ENCODE assay signal across 9 cellular contexts in genomic region chr2:219736196-219736595, GRCh38.
DNase-seq lines count a peak whose midpoint lies in the region; ATAC-seq, FAIRE-seq and TF ChIP-seq lines count a peak whose summit lies in the region.
"Had no signal": no experiment of that assay in that cellular context is flagged by ENCODE, and none has a peak within 500 bp of the region (broad histone marks: within the 10 kb centered on the region; RNA-seq: fewer than 3 reads in every experiment).

No MANE protein-coding gene starts in this region.

- CTCF ChIA-PET in activated naive CD4-positive, alpha-beta T cell treated with anti-CD3 and anti-CD28 coated beads for 36 hours (lab: Charles Lee), result interaction anchor here (1.3 kb wide), 1 partner anchor 507 kb away, joined by 3 read pairs; no protein-coding TSS in a partner anchor

- no peaks in the 10 kb centered on the region for H3K4me1 Mint-ChIP-seq in activated naive CD4-positive, alpha-beta T cell treated with anti-CD3 and anti-CD28 coated beads for 36 hours (ENCODE audit: low read depth)
- H3K4me1 Mint-ChIP-seq: activated naive CD4-positive, alpha-beta T cell treated with anti-CD3 and anti-CD28 coated beads, Interleukin-2, amount 50 U/mL, for 24 hours had no signal

- H3K4me1 ChIP-seq in small intestine (ENCODE audit: control insufficient read depth in 2 of 2, insufficient read depth in 1 of 2, low read depth in 1 of 2, low read length in 1 of 2), result no peaks in the 10 kb centered on the region

- H3K9me3 Mint-ChIP-seq in activated naive CD4-positive, alpha-beta T cell treated with anti-CD3 and anti-CD28 coated beads for 36 hours, result no peaks in the 10 kb centered on the region
- no peaks in the 10 kb centered on the region for H3K9me3 Mint-ChIP-seq in activated naive CD4-positive, alpha-beta T cell treated with anti-CD3 and anti-CD28 coated beads, Interleukin-2, amount 50 U/mL, for 72 hours
- H3K9me3 Mint-ChIP-seq: activated naive CD4-positive, alpha-beta T cell treated with anti-CD3 and anti-CD28 coated beads, Interleukin-2, amount 50 U/mL, for 24 hours had no signal

- peak; percentile 11 for DNase-seq in activated naive CD4-positive, alpha-beta T cell treated with anti-CD3 and anti-CD28 coated beads for 36 hours
- no peak for DNase-seq in activated naive CD4-positive, alpha-beta T cell treated with anti-CD3 and anti-CD28 coated beads, Interleukin-2, amount 50 U/mL, for 72 hours (ENCODE audit: low spot score in 2 of 2)
- DNase-seq in NCI-H2107 treated with DMSO at 0.1 percent for 48 hours (lab: John Stamatoyannopoulos, UW; ENCODE audit: unreplicated experiment), result peak; percentile 74
- DNase-seq in left cardiac atrium, result no peak
- peak; percentile 48 for DNase-seq in small intestine

- ATAC-seq in activated naive CD4-positive, alpha-beta T cell treated with anti-CD3 and anti-CD28 coated beads, Interleukin-2, amount 50 U/mL, for 72 hours, result no peak
- ATAC-seq in left cardiac atrium (peak; percentile 71 to 80), GM19023 (IDR thresholded peaks at IDR 0.05; ENCODE audit: unreplicated experiment) (no peak), GM19395 (IDR thresholded peaks at IDR 0.05; ENCODE audit: unreplicated experiment) (no peak)

- no peak overlapping the region for H3K4me3 ChIP-seq in small intestine (ENCODE audit: low read depth in 1 of 2, low read length in 2 of 2)

- FAIRE-seq in small intestine (lab: Jason Lieb, UNC), result no peak

- H3K36me3 Mint-ChIP-seq in activated naive CD4-positive, alpha-beta T cell treated with anti-CD3 and anti-CD28 coated beads for 36 hours (ENCODE audit: low read depth), result no peaks in the 10 kb centered on the region
- H3K36me3 Mint-ChIP-seq in activated naive CD4-positive, alpha-beta T cell treated with anti-CD3 and anti-CD28 coated beads, Interleukin-2, amount 50 U/mL, for 72 hours, result no peaks in the 10 kb centered on the region
- H3K36me3 Mint-ChIP-seq: activated naive CD4-positive, alpha-beta T cell treated with anti-CD3 and anti-CD28 coated beads, Interleukin-2, amount 50 U/mL, for 24 hours had no signal

- H3K4me3 Mint-ChIP-seq in activated naive CD4-positive, alpha-beta T cell treated with anti-CD3 and anti-CD28 coated beads for 36 hours, result no peak overlapping the region
- H3K4me3 Mint-ChIP-seq: activated naive CD4-positive, alpha-beta T cell treated with anti-CD3 and anti-CD28 coated beads, Interleukin-2, amount 50 U/mL, for 24 hours had no signal

- peak; percentile 71 for TF ChIP-seq CTCF in VCaP (conservative IDR thresholded peaks at IDR 0.05)

- H3K27ac ChIP-seq in VCaP (no peak overlapping the region), small intestine (ENCODE audit: low read depth in 1 of 2, low read length in 1 of 2) (no peak overlapping the region)

- H3K27me3 Mint-ChIP-seq in activated naive CD4-positive, alpha-beta T cell treated with anti-CD3 and anti-CD28 coated beads for 36 hours (ENCODE audit: low read depth), result peaks cover 11% of the 10 kb centered on the region

- no peaks in the 10 kb centered on the region for H3K9me3 ChIP-seq in small intestine (ENCODE audit: control insufficient read depth, low read depth)

- intact Hi-C loops in activated naive CD4-positive, alpha-beta T cell treated with anti-CD3 and anti-CD28 coated beads for 36 hours (cut with micrococcal nuclease), result loop anchor here (1.0 to 2.0 kb wide), 3 partner anchors 263 to 1836 kb away; partner anchors contain the start of gene EPHA4
- intact Hi-C loops in left cardiac atrium (cut with DNase I), result loop anchor here (2.0 to 5.0 kb wide), 3 partner anchors 101 to 1836 kb away; partner anchors contain the start of gene EPHA4 (in 1 of the 2)

- no peak overlapping the region for H3K27ac Mint-ChIP-seq in activated naive CD4-positive, alpha-beta T cell treated with anti-CD3 and anti-CD28 coated beads for 36 hours
- no peak overlapping the region for H3K27ac Mint-ChIP-seq in activated naive CD4-positive, alpha-beta T cell treated with anti-CD3 and anti-CD28 coated beads, Interleukin-2, amount 50 U/mL, for 72 hours
- H3K27ac Mint-ChIP-seq: activated naive CD4-positive, alpha-beta T cell treated with anti-CD3 and anti-CD28 coated beads, Interleukin-2, amount 50 U/mL, for 24 hours had no signal

- H3K27me3 ChIP-seq in small intestine (ENCODE audit: control insufficient read depth in 2 of 2, insufficient read depth in 2 of 2, low read length in 2 of 2), result no peaks in the 10 kb centered on the region

- WGBS in small intestine, 3 donors, result 6 to 11% (median 9%) methylated on average over 3 of the region's 3 CpGs

- no peaks in the 10 kb centered on the region for H3K36me3 ChIP-seq in small intestine (ENCODE audit: control insufficient read depth in 2 of 2, insufficient read depth in 2 of 2, low read length in 2 of 2)

Comparison
In these comparisons a context has a peak if more than half of its experiments do, and no peak if none do; other contexts are left out.
1. DNase-seq: peak in activated naive CD4-positive, alpha-beta T cell treated with anti-CD3 and anti-CD28 coated beads for 36 hours (single experiment), NCI-H2107 treated with DMSO at 0.1 percent for 48 hours (single experiment) and small intestine (single experiment); none in activated naive CD4-positive, alpha-beta T cell treated with anti-CD3 and anti-CD28 coated beads, Interleukin-2, amount 50 U/mL, for 72 hours (0 of 2) and left cardiac atrium (single experiment).
2. ATAC-seq: peak in left cardiac atrium (2 of 2); none in activated naive CD4-positive, alpha-beta T cell treated with anti-CD3 and anti-CD28 coated beads, Interleukin-2, amount 50 U/mL, for 72 hours (0 of 2), GM19023 (single experiment) and GM19395 (single experiment).